Comparison of ENCODE assay signal across 9 cellular contexts in the genomic region with DNA sequence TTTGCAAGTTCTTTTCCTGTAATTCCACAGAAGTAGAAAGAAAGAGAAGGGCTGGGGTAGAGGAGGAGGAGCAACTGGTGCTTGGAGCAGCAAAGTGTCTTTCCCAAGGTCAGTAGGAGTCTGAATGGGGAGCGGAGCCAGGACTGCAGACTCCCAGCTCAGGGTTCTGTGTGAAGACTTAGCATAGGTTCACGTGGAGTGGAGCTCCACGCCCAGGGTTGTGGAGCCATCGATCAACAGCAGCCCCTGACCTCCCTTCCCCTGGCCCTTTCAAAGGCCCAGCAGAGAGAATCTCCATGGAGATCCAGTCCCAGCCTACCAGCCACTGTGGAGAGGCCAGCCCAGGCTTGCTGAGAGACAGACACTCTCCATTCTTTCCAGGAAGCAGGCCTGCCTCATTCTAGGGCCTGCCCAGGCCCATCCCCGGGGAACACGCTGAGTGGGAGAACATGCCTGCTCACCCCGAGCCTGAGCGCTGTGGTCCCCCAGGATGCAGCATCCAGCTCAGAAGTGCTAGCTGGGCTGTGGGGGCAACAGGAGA.
DNase-seq lines count a peak whose midpoint lies in the region; ATAC-seq and TF ChIP-seq lines count a peak whose summit lies in the region.
"Had no signal": no experiment of that assay in that cellular context is flagged by ENCODE, and none has a peak within 500 bp of the region (broad histone marks: within the 10 kb centered on the region; RNA-seq: fewer than 3 reads in every experiment).

No MANE protein-coding gene starts in this region.

- H3K4me1 Mint-ChIP-seq in brain, result peaks cover 84% of the 10 kb centered on the region

- H3K4me1 ChIP-seq in right atrium auricular region (peaks cover 0 to 50% of the 10 kb centered on the region in 2 donors), suprapubic skin (peaks cover 61% of the 10 kb centered on the region)

- H3K4me3 ChIP-seq in right atrium auricular region (no peak overlapping the region), suprapubic skin (no peak overlapping the region)

- no peak for TF ChIP-seq POLR2A in suprapubic skin (IDR thresholded peaks at IDR 0.05)

- no peaks in the 10 kb centered on the region for H3K9me3 Mint-ChIP-seq in brain
- no peaks in the 10 kb centered on the region for H3K9me3 Mint-ChIP-seq in activated naive CD4-positive, alpha-beta T cell treated with anti-CD3 and anti-CD28 coated beads, Interleukin-2, amount 50 U/mL, for 72 hours

- no peak for TF ChIP-seq EP300 in suprapubic skin (IDR thresholded peaks at IDR 0.05)

- H3K9me3 ChIP-seq in right atrium auricular region (no peaks in the 10 kb centered on the region), suprapubic skin (no peaks in the 10 kb centered on the region)

- WGBS in suprapubic skin, result 45% methylated on average over 7 of the region's 8 CpGs

- peaks cover 8% of the 10 kb centered on the region for H3K36me3 Mint-ChIP-seq in brain
- no peaks in the 10 kb centered on the region for H3K36me3 Mint-ChIP-seq in activated naive CD4-positive, alpha-beta T cell treated with anti-CD3 and anti-CD28 coated beads, Interleukin-2, amount 50 U/mL, for 72 hours

- H3K36me3 ChIP-seq in right atrium auricular region, result no peaks in the 10 kb centered on the region
- no peaks in the 10 kb centered on the region for H3K36me3 ChIP-seq in suprapubic skin

- no peak for ATAC-seq in activated naive CD4-positive, alpha-beta T cell treated with anti-CD3 and anti-CD28 coated beads, Interleukin-2, amount 50 U/mL, for 72 hours
- ATAC-seq in HG03025 (IDR thresholded peaks at IDR 0.05; ENCODE audit: low FRiP score, unreplicated experiment), result no peak

- no peaks in the 10 kb centered on the region for H3K27me3 ChIP-seq in right atrium auricular region
- H3K27me3 ChIP-seq in suprapubic skin, result no peaks in the 10 kb centered on the region

- H3K27ac Mint-ChIP-seq in brain, result peak overlapping the region; percentile 60 to 97 (median 92)
- H3K27ac Mint-ChIP-seq in activated naive CD4-positive, alpha-beta T cell treated with anti-CD3 and anti-CD28 coated beads, Interleukin-2, amount 50 U/mL, for 72 hours, result no peak overlapping the region

- H3K27ac ChIP-seq in right atrium auricular region, result peak overlapping the region; percentile 36 to 68
- peak overlapping the region; percentile 69 for H3K27ac ChIP-seq in suprapubic skin

- TF ChIP-seq CTCF in brain (conservative IDR thresholded peaks at IDR 0.05), result no peak
- TF ChIP-seq CTCF in right atrium auricular region (IDR thresholded peaks at IDR 0.05), result no peak
- TF ChIP-seq CTCF in suprapubic skin (IDR thresholded peaks at IDR 0.05), result no peak

- DNase-seq in NCI-H1105 (lab: John Stamatoyannopoulos, UW), result peak; percentile 84
- no peak for DNase-seq in right atrium auricular region (ENCODE audit: low spot score)
- DNase-seq in suprapubic skin (ENCODE audit: low spot score in 2 of 2), result peak in 1 of 2 donors; percentile 66
- no peak for DNase-seq in activated naive CD4-positive, alpha-beta T cell treated with anti-CD3 and anti-CD28 coated beads, Interleukin-2, amount 50 U/mL, for 72 hours (ENCODE audit: low spot score in 2 of 2)
- DNase-seq in dermis blood vessel endothelial cell, result no peak
- no peak for DNase-seq in NOMO-1 treated with DMSO at 0.1 percent for 48 hours (lab: John Stamatoyannopoulos, UW; ENCODE audit: unreplicated experiment)
- DNase-seq: cerebellar nuclear complex had no signal

- H3K27me3 Mint-ChIP-seq in brain, result no peaks in the 10 kb centered on the region

- no peak overlapping the region for H3K4me3 Mint-ChIP-seq in brain

Comparison
In these comparisons a context has a peak if more than half of its experiments do, and no peak if none do; other contexts are left out.
1. H3K27ac Mint-ChIP-seq: peak in brain (5 of 5); none in activated naive CD4-positive, alpha-beta T cell treated with anti-CD3 and anti-CD28 coated beads, Interleukin-2, amount 50 U/mL, for 72 hours (0 of 2).